Comparison of ENCODE assay signal across 24 cellular contexts in the genomic region with DNA sequence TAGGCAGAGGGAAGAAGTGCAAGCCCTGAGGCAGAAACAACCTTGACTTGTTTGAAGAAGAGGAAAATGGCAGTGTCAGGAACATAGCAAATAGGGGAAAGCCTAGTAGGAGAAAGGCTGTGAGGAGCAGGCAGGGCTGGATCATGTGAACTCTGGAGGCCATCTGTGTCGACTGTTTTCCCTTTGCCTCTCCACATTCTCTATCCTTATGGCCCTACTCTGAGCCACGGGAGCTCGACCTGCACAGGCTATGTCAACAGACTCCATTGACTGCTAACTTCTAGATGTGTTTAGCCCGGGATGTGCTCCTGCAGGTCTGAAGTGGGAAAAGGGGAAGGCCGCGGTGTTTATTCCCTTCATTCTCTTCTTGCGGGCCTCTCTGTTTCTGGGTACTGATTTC. TPM values are rescaled to one million over a fixed set of nuclear protein-coding genes. Genes with fewer than 3 reads are reported as not detected.
DNase-seq lines count a peak whose midpoint lies in the region; ATAC-seq, FAIRE-seq and TF ChIP-seq lines count a peak whose summit lies in the region.
"Had no signal": no experiment of that assay in that cellular context is flagged by ENCODE, and none has a peak within 500 bp of the region (broad histone marks: within the 10 kb centered on the region; RNA-seq: fewer than 3 reads in every experiment).

No MANE protein-coding gene starts in this region.

- DNase-seq in HepG2 (ENCODE audit: low spot score), result no peak
- DNase-seq in right lobe of liver, result no peak
- no peak for DNase-seq in K562 (ENCODE audit: extremely low read depth in 1 of 4, low spot score in 3 of 4)
- DNase-seq in Kasumi-1 (lab: John Stamatoyannopoulos, UW), result no peak
- no peak for DNase-seq in SKM-1 (lab: John Stamatoyannopoulos, UW; ENCODE audit: unreplicated experiment)
- DNase-seq in suprapubic skin (ENCODE audit: low spot score in 2 of 2), result no peak
- no peak for DNase-seq in NCI-H146 treated with DMSO at 0.1 percent for 48 hours (lab: John Stamatoyannopoulos, UW; ENCODE audit: unreplicated experiment)
- DNase-seq: 8988T; BE2C; CD4-positive, CD25-positive, alpha-beta regulatory T cell; GF-D8; MV-4-11; NCI-H1105; NCI-H1436 treated with DMSO at 0.1 percent for 48 hours; NCI-H1930; NCI-H524 treated with DMSO at 0.1 percent for 48 hours; NCI-H82; NK-92 treated with Interleukin-12 subunit alpha and Interleukin-12 subunit beta, amount 100 ng/mL, for 24 hours; Right ventricle myocardium superior had no signal

- no peak overlapping the region for H3K27ac ChIP-seq in HepG2 (ENCODE audit: extremely low read length, insufficient read depth, low read length)
- H3K27ac ChIP-seq in right lobe of liver, result no peak overlapping the region
- H3K27ac ChIP-seq in K562 (ENCODE audit: extremely low read depth, low read depth, low read length), result peak overlapping the region; percentile 42; the same call in 2 of the 3 replicates
- H3K27ac ChIP-seq in mesodermal cell (ENCODE audit: low read depth, low read length, severe bottlenecking), result peak overlapping the region; percentile 46
- no peak overlapping the region for H3K27ac ChIP-seq in suprapubic skin
- H3K27ac ChIP-seq: HL-60, SJSA1 had no signal

- TF ChIP-seq EP300 in HepG2 (IDR thresholded peaks at IDR 0.05; ENCODE audit: low read depth in 2 of 2, low read length in 2 of 2) (no peak), HepG2 (CRISPR knock-in tag; IDR thresholded peaks at IDR 0.05; ENCODE audit: borderline replicate concordance) (no peak), K562 (IDR thresholded peaks at IDR 0.05; ENCODE audit: low read length) (no peak), suprapubic skin (IDR thresholded peaks at IDR 0.05) (no peak)

- H3K27me3 ChIP-seq in HepG2 (ENCODE audit: control insufficient read depth in 1 of 2, insufficient read depth in 2 of 2, low read length in 2 of 2) (no peaks in the 10 kb centered on the region), right lobe of liver (no peaks in the 10 kb centered on the region), K562 (ENCODE audit: control insufficient read depth in 2 of 2, insufficient read depth in 2 of 2, low read length in 2 of 2) (no peaks in the 10 kb centered on the region), suprapubic skin (no peaks in the 10 kb centered on the region)
- H3K27me3 ChIP-seq: BE2C, SJSA1 had no signal

- in situ Hi-C loops in HepG2 (cut with HindIII; ENCODE audit: extremely low pct_ligation_motif_present, low pct_unique_long_range_greater_than_20kb) (no loop called here), K562 (cut with MboI) (no loop called here)

- FAIRE-seq in HepG2 (lab: Jason Lieb, UNC), result no peak
- no peak for FAIRE-seq in K562 (lab: Jason Lieb, UNC)
- FAIRE-seq: GM12891, GM19239 had no signal

- no peaks in the 10 kb centered on the region for H3K36me3 ChIP-seq in HepG2 (replicated peaks in 1 of 2; ENCODE audit: control insufficient read depth in 1 of 2, insufficient read depth in 2 of 2, low read length in 2 of 2)
- no peaks in the 10 kb centered on the region for H3K36me3 ChIP-seq in right lobe of liver
- no peaks in the 10 kb centered on the region; the same call in 2 of the 3 replicates for H3K36me3 ChIP-seq in K562 (ENCODE audit: control insufficient read depth, insufficient read depth, low read length)
- no peaks in the 10 kb centered on the region for H3K36me3 ChIP-seq in mesodermal cell (ENCODE audit: control insufficient read depth, insufficient read depth, low read length)
- H3K36me3 ChIP-seq in suprapubic skin, result no peaks in the 10 kb centered on the region
- H3K36me3 ChIP-seq: SJSA1 had no signal

- H3K79me2 ChIP-seq in HepG2 (ENCODE audit: insufficient read depth, low read length) (no peaks in the 10 kb centered on the region), K562 (ENCODE audit: control insufficient read depth, insufficient read depth, low read length) (peaks cover 3% of the 10 kb centered on the region; the same call in 2 of the 3 replicates)

- TF ChIP-seq RAD21 in HepG2 (CRISPR knock-in tag; IDR thresholded peaks at IDR 0.05) (no peak), K562 (CRISPR knock-in tag; conservative IDR thresholded peaks at IDR 0.05 in 1 of 2, IDR thresholded peaks at IDR 0.05 in 1 of 2) (no peak)

- H3K9me3 ChIP-seq in HepG2 (ENCODE audit: low read length) (no peaks in the 10 kb centered on the region), right lobe of liver (no peaks in the 10 kb centered on the region), K562 (replicated peaks; ENCODE audit: control insufficient read depth, insufficient read depth, low read depth, low read length) (no peaks in the 10 kb centered on the region), mesodermal cell (ENCODE audit: control insufficient read depth, low read length) (no peaks in the 10 kb centered on the region), suprapubic skin (no peaks in the 10 kb centered on the region)
- H3K9me3 ChIP-seq: BE2C, SJSA1 had no signal

- H3K9me1 ChIP-seq in K562 (ENCODE audit: control insufficient read depth, insufficient read depth, low read length), result no peaks in the 10 kb centered on the region

- TF ChIP-seq POLR2A in HepG2 (IDR thresholded peaks at IDR 0.05; ENCODE audit: insufficient read depth in 1 of 2, low read depth in 2 of 2, low read length in 2 of 2) (no peak), right lobe of liver (IDR thresholded peaks at IDR 0.05) (no peak), K562 (conservative IDR thresholded peaks at IDR 0.05) (no peak), suprapubic skin (IDR thresholded peaks at IDR 0.05) (no peak)

- CTCF ChIA-PET in HepG2 (lab: Yijun Ruan, JAX; ENCODE audit: low intra/inter-chr PET ratio, low total read pairs) (no interaction called here), K562 (lab: Yijun Ruan, JAX; ENCODE audit: low intra/inter-chr PET ratio) (interaction anchor here (0.6 kb wide), 1 partner anchor 103 kb away, joined by 3 read pairs; no protein-coding TSS in a partner anchor)

- TF ChIP-seq CTCF in HepG2 (CRISPR knock-in tag; IDR thresholded peaks at IDR 0.05) (no peak), right lobe of liver (IDR thresholded peaks at IDR 0.05) (no peak), K562 (IDR thresholded peaks at IDR 0.05 in 2 of 3, conservative IDR thresholded peaks at IDR 0.05 in 1 of 3; ENCODE audit: insufficient read depth in 2 of 3, low read depth in 1 of 3, low read length in 3 of 3) (no peak), suprapubic skin (IDR thresholded peaks at IDR 0.05) (no peak)

- H3K4me3 ChIP-seq in HepG2 (replicated peaks in 1 of 3; ENCODE audit: insufficient read depth in 1 of 3, low read depth in 2 of 3, low read length in 3 of 3), result no peak overlapping the region
- H3K4me3 ChIP-seq in right lobe of liver, result no peak overlapping the region
- no peak overlapping the region for H3K4me3 ChIP-seq in K562
- H3K4me3 ChIP-seq in mesodermal cell (ENCODE audit: extremely low read depth, insufficient read depth, low read length, poor library complexity, severe bottlenecking), result no peak overlapping the region
- no peak overlapping the region for H3K4me3 ChIP-seq in suprapubic skin
- H3K4me3 ChIP-seq: SJSA1 had no signal

- intact Hi-C loops in HepG2 (cut with micrococcal nuclease; ENCODE audit: unreplicated experiment) (no loop called here), right lobe of liver (cut with DNase I) (no loop called here), K562 (cut with micrococcal nuclease) (loop anchor here (5.0 kb wide), 1 partner anchor 68 kb away; no protein-coding TSS in a partner anchor)

- no TSS peak for BruUV-seq in HepG2 (replicated peaks; lab: Mats Ljungman, UMichigan)
- no TSS peak for BruUV-seq in K562 (replicated peaks; lab: Mats Ljungman, UMichigan)

- H2AFZ ChIP-seq in HepG2 (ENCODE audit: low read length) (no peak overlapping the region), K562 (ENCODE audit: low read depth, low read length) (0 out of 2 replicates have a peak overlapping the region, but pooled peaks have one; percentile 45)

- 42% methylated on average over 7 of the region's 7 CpGs for WGBS in HepG2 (ENCODE audit: low lambda C conversion rate)
- whole genome bisulfite sequencing in right lobe of liver (ENCODE audit: insufficient coverage, low coverage, low lambda C conversion rate, missing lambda C conversion rate), result 60% methylated on average over 1 of the region's 7 CpGs
- WGBS in K562 (ENCODE audit: insufficient coverage, low coverage, missing lambda C conversion rate), result 69% methylated on average over 3 of the region's 7 CpGs
- WGBS in mesodermal cell (ENCODE audit: insufficient coverage in 2 of 2), 2 experiments, result 94 to 100% methylated on average over 4 to 5 of the region's 7 CpGs
- 93% methylated on average over 7 of the region's 7 CpGs for WGBS in suprapubic skin

- POLR2A ChIA-PET in HepG2 (lab: Yijun Ruan, JAX), result no interaction called here
- POLR2A ChIA-PET in K562 (lab: Yijun Ruan, JAX), result no interaction called here

- H3K9ac ChIP-seq in HepG2 (ENCODE audit: insufficient read depth, low read depth, low read length) (no peak overlapping the region), K562 (ENCODE audit: insufficient read depth in 1 of 2, low read depth in 2 of 2, low read length in 2 of 2) (no peak overlapping the region)

- ATAC-seq in HepG2 (peak; percentile 15; the same call in 2 of the 3 replicates), right lobe of liver (no peak), K562 (no peak)

- H4K20me1 ChIP-seq in HepG2 (ENCODE audit: insufficient read depth, low read length) (no peaks in the 10 kb centered on the region), K562 (replicated peaks; ENCODE audit: control insufficient read depth, insufficient read depth, low read length) (no peaks in the 10 kb centered on the region)

- H3K4me1 ChIP-seq in HepG2 (ENCODE audit: insufficient read depth, low read length) (peaks cover 14% of the 10 kb centered on the region), right lobe of liver (no peaks in the 10 kb centered on the region), K562 (replicated peaks in 1 of 2; ENCODE audit: control insufficient read depth in 2 of 2, insufficient read depth in 2 of 2, low read length in 2 of 2) (peaks cover 14 to 49% of the 10 kb centered on the region in 2 experiments; a peak in 4 of 5 replicates), mesodermal cell (ENCODE audit: control insufficient read depth, insufficient read depth, low read length, poor library complexity, severe bottlenecking) (peaks cover 33% of the 10 kb centered on the region), suprapubic skin (peaks cover 20% of the 10 kb centered on the region)

- H3K4me2 ChIP-seq in HepG2 (ENCODE audit: low read depth, low read length) (no peak overlapping the region), K562 (ENCODE audit: insufficient read depth, low read length) (peak overlapping the region; percentile 18; the same call in 1 of the 2 replicates)

RNA-seq across cellular contexts. Expression of a gene that starts 35.2 kb away (rescaled TPM):
- total RNA-seq in HepG2 (2016; rRNA removed; fragmentation: Illumina TruSeq; extraction: Trizol), result 0.18 TPM in 2 replicates
- total RNA-seq in HepG2 (2016; cell fraction: cytosol; rRNA removed; fragmentation: Illumina TruSeq; extraction: Trizol; ENCODE audit: low read depth), result not detected in 2 replicates
- 0.13 and 0.39 TPM in 2 replicates for total RNA-seq in HepG2 (2016; cell fraction: insoluble cytoplasmic fraction; rRNA removed; fragmentation: Illumina TruSeq; extraction: Trizol)
- 0.07 and 0.12 TPM in 2 replicates for total RNA-seq in HepG2 (2016; cell fraction: membrane; rRNA removed; fragmentation: Illumina TruSeq; extraction: Trizol)
- not detected in 2 replicates for total RNA-seq in HepG2 (2016; cell fraction: nucleus; rRNA removed; fragmentation: Illumina TruSeq; extraction: Trizol)
- 27.3 and 30.1 TPM in 2 replicates for polyA plus RNA-seq in HepG2 (2011; rRNA removed)
- 13.7 and 27.8 TPM in 2 replicates for polyA plus RNA-seq in HepG2 (2011; cell fraction: cytosol; rRNA removed)
- 14.1 and 18.4 TPM in 2 replicates for polyA plus RNA-seq in HepG2 (2011; cell fraction: nucleus; rRNA removed)
- polyA plus RNA-seq in HepG2 (2012), result 89.8 and 101 TPM in 2 replicates
- not detected in 2 replicates for polyA plus RNA-seq in HepG2 (2016; cell fraction: cytosol; fragmentation: Illumina TruSeq; extraction: Trizol; ENCODE audit: low read depth)
- 0.11 and 0.19 TPM in 2 replicates for polyA plus RNA-seq in HepG2 (2016; cell fraction: insoluble cytoplasmic fraction; fragmentation: Illumina TruSeq; extraction: Trizol; ENCODE audit: low read depth)
- polyA plus RNA-seq in HepG2 (2016; cell fraction: membrane; fragmentation: Illumina TruSeq; extraction: Trizol; ENCODE audit: low read depth), result 0.17 TPM in 1 of 2 replicates, not detected in the other
- polyA plus RNA-seq in HepG2 (2016; cell fraction: nucleus; fragmentation: Illumina TruSeq; extraction: Trizol; ENCODE audit: insufficient read depth, low read depth), result not detected in 2 replicates
- 8.9 and 29.0 TPM in 2 replicates for polyA minus RNA-seq in HepG2 (2011; rRNA and poly(A)+ RNA removed; ENCODE audit: low replicate concordance)
- polyA minus RNA-seq in HepG2 (2011; cell fraction: cytosol; rRNA and poly(A)+ RNA removed), result 24.4 and 43.2 TPM in 2 replicates
- 23.8 and 49.0 TPM in 2 replicates for polyA minus RNA-seq in HepG2 (2011; cell fraction: nucleus; rRNA and poly(A)+ RNA removed)
- 10 to 100 TPM in 1 of 6 experiments, 1 to 10 TPM in 5; 1.9 to 25.4 (median 2.1) TPM for total RNA-seq in right lobe of liver
- 57.3 and 84.8 TPM in 2 replicates for total RNA-seq in K562 (2011; cell fraction: chromatin; rRNA removed; ENCODE audit: low replicate concordance)
- total RNA-seq in K562 (2011; cell fraction: nucleolus; rRNA removed), result 43.2 and 49.0 TPM in 2 replicates
- 64.0 and 78.9 TPM in 2 replicates for total RNA-seq in K562 (2011; cell fraction: nucleoplasm; rRNA removed)
- total RNA-seq in K562 (2014; rRNA removed), result 5.8 and 9.4 TPM in 2 replicates
- 11.0 and 12.7 TPM in 2 replicates for total RNA-seq in K562 (2014; rRNA removed; fragmentation: Illumina TruSeq; extraction: Trizol)
- total RNA-seq in K562 (2015; rRNA removed; fragmentation: Illumina TruSeq; extraction: Trizol), result 3.0 and 3.9 TPM in 2 replicates
- total RNA-seq in K562 (2021), result 11.5 and 13.0 TPM in 2 replicates
- 49.5 and 87.6 TPM in 2 replicates for polyA plus RNA-seq in K562 (2011; rRNA removed)
- 23.6 and 30.2 TPM in 2 replicates for polyA plus RNA-seq in K562 (2011; cell fraction: cytosol; rRNA removed)
- polyA plus RNA-seq in K562 (2011; cell fraction: nucleus; rRNA removed), result 40.3 and 50.5 TPM in 2 replicates
- 8.2 and 20.2 TPM in 2 replicates for polyA plus RNA-seq in K562 (2012)
- polyA plus RNA-seq in K562 (2014; fragmentation: Illumina TruSeq; extraction: Trizol), result 11.4 and 15.0 TPM in 2 replicates
- 1 to 10 TPM; 2.5 to 3.0 TPM for polyA plus RNA-seq in K562 (2014; fragmentation: Nextera tagmentation; extraction: Ambion mirVana)
- polyA plus RNA-seq in K562 (2014; rRNA removed), result 5.3 and 6.7 TPM in 2 replicates
- polyA minus RNA-seq in K562 (2011; rRNA and poly(A)+ RNA removed), result 68.1 and 110 TPM in 2 replicates
- 30.3 and 62.4 TPM in 2 replicates for polyA minus RNA-seq in K562 (2011; cell fraction: cytosol; rRNA and poly(A)+ RNA removed)
- 57.8 and 58.2 TPM in 2 replicates for polyA minus RNA-seq in K562 (2011; cell fraction: nucleus; rRNA and poly(A)+ RNA removed)
- 17.2 TPM for polyA plus RNA-seq in mesodermal cell (2013, experiment 1 of 2)
- 13.6 TPM for polyA plus RNA-seq in mesodermal cell (2013, experiment 2 of 2)
- 100 to 1,000 TPM in 1 of 4 donors, 10 to 100 TPM in 3; 37.8 to 203 (median 73.2) TPM for total RNA-seq in suprapubic skin

Comparison
In these comparisons a context has a peak if more than half of its experiments do, and no peak if none do; other contexts are left out.
1. H3K27ac ChIP-seq: peak in K562 (single experiment) and mesodermal cell (single experiment); none in HepG2 (single experiment), right lobe of liver (0 of 3) and suprapubic skin (single experiment).